ENCODE assay signal across 8 cellular contexts in the genomic region with DNA sequence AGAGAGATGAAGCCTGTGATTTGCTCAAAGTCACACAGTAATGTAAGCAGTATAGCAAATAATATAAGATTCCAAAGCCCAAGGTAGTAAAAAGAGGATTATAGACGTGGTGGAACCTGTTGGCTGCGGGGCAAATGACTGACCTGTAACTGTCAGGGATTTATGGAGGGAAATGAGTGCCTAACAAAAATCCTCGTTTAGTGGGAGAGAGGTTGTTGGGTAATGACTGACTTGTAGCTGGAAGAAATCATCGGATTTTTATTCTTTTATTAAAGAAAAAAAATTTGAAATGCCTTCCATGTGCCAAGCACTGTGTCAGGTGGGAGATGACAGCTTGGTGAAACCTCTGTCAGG. TPM values are rescaled to one million over a fixed set of nuclear protein-coding genes. Genes with fewer than 3 reads are reported as not detected.
A peak's percentile ranks its signal among the peaks of the same experiment; 100 is the strongest.
DNase-seq lines count a peak whose midpoint lies in the region; ATAC-seq and TF ChIP-seq lines count a peak whose summit lies in the region.

No MANE protein-coding gene starts in this region.

- peak; percentile 37 for ATAC-seq in left colon
- no peak for ATAC-seq in HG03175 (IDR thresholded peaks at IDR 0.05; ENCODE audit: unreplicated experiment)
- no peak for ATAC-seq in HG03439 (IDR thresholded peaks at IDR 0.05; ENCODE audit: unreplicated experiment)

- no peak for DNase-seq in activated CD4-positive, alpha-beta T cell treated with anti-CD3 and anti-CD28 coated beads, Interleukin-2, amount 10 ng/mL, durations not matched to agents 24 days and 14 days
- DNase-seq in activated CD4-positive, alpha-beta T cell treated with anti-CD3 and anti-CD28 coated beads, Interleukin-2, amount 50 U/mL, for 48 hours = no peak
- DNase-seq in left colon = no peak
- no peak for DNase-seq in testis
- DNase-seq in retina = no peak

- peaks cover 24% of the 10 kb centered on the region for H3K36me3 Mint-ChIP-seq in activated CD4-positive, alpha-beta T cell treated with anti-CD3 and anti-CD28 coated beads, Interleukin-2, amount 10 ng/mL, durations not matched to agents 24 days and 14 days (ENCODE audit: low read depth)

- no peaks in the 10 kb centered on the region for H3K27me3 Mint-ChIP-seq in activated CD4-positive, alpha-beta T cell treated with anti-CD3 and anti-CD28 coated beads, Interleukin-2, amount 10 ng/mL, durations not matched to agents 24 days and 14 days

- peak overlapping the region; percentile 86 for H3K4me3 Mint-ChIP-seq in activated CD4-positive, alpha-beta T cell treated with anti-CD3 and anti-CD28 coated beads, Interleukin-2, amount 10 ng/mL, durations not matched to agents 24 days and 14 days

- H3K4me3 ChIP-seq in testis = peak overlapping the region; percentile 63 to 68

- WGBS in testis, 2 donors = 7 to 10% methylated on average over 4 of the region's 4 CpGs

- H3K4me1 Mint-ChIP-seq in activated CD4-positive, alpha-beta T cell treated with anti-CD3 and anti-CD28 coated beads, Interleukin-2, amount 10 ng/mL, durations not matched to agents 24 days and 14 days = peaks cover 17% of the 10 kb centered on the region

- intact Hi-C loops in activated CD4-positive, alpha-beta T cell treated with anti-CD3 and anti-CD28 coated beads, Interleukin-2, amount 10 ng/mL, durations not matched to agents 24 days and 14 days (cut with micrococcal nuclease) = loop anchor here (1.0 kb wide), 8 partner anchors 8 to 922 kb away; partner anchors contain the start of genes MED19, SELENOH, SLC43A3 and TIMM10
- intact Hi-C loops in left colon (cut with DNase I, micrococcal nuclease) = no loop called here
- intact Hi-C loops in testis (cut with DNase I; ENCODE audit: low total_unique reads) = no loop called here

- H3K9me3 ChIP-seq in testis = no peaks in the 10 kb centered on the region

- no peaks in the 10 kb centered on the region for H3K36me3 ChIP-seq in testis (ENCODE audit: low read depth, missing control alignments)

- no peak for TF ChIP-seq POLR2A in testis (IDR thresholded peaks at IDR 0.05)

- no peak for TF ChIP-seq CTCF in testis (IDR thresholded peaks at IDR 0.05)

- H3K27ac ChIP-seq in angular gyrus (ENCODE audit: low read depth, low read length) = peak overlapping the region; percentile 97
- H3K27ac ChIP-seq in testis = peak overlapping the region; percentile 72 to 91

- H3K27ac Mint-ChIP-seq in activated CD4-positive, alpha-beta T cell treated with anti-CD3 and anti-CD28 coated beads, Interleukin-2, amount 10 ng/mL, durations not matched to agents 24 days and 14 days = peak overlapping the region; percentile 88

- H3K27me3 ChIP-seq in testis = no peaks in the 10 kb centered on the region

- no peaks in the 10 kb centered on the region for H3K9me3 Mint-ChIP-seq in activated CD4-positive, alpha-beta T cell treated with anti-CD3 and anti-CD28 coated beads, Interleukin-2, amount 10 ng/mL, durations not matched to agents 24 days and 14 days

- peaks cover 7% of the 10 kb centered on the region for H3K4me1 ChIP-seq in testis

RNA-seq across cellular contexts. Expression of gene CLP1, which starts 0.6 kb away (rescaled TPM):
- total RNA-seq in activated CD4-positive, alpha-beta T cell treated with anti-CD3 and anti-CD28 coated beads, Interleukin-2, amount 10 ng/mL, durations not matched to agents 24 days and 14 days = 18.5 and 19.8 TPM in 2 replicates
- total RNA-seq in left colon (10 to 100 TPM; 11.4 to 11.8 TPM), testis (10 to 100 TPM; 15.5 to 19.8 TPM)
- polyA plus RNA-seq in testis (ENCODE audit: insufficient read depth, low read depth, low replicate concordance) = 14.4 TPM

RNA-seq across cellular contexts. Expression of gene YPEL4, which starts 7.2 kb away (rescaled TPM):
- 0.40 and 0.47 TPM in 2 replicates for total RNA-seq in activated CD4-positive, alpha-beta T cell treated with anti-CD3 and anti-CD28 coated beads, Interleukin-2, amount 10 ng/mL, durations not matched to agents 24 days and 14 days
- total RNA-seq in left colon (1 to 10 TPM in 1 of 2 donors, under 1 TPM in 1; 0.58 to 1.2 TPM), testis (1 to 10 TPM; 1.4 to 3.4 TPM)
- polyA plus RNA-seq in testis (ENCODE audit: insufficient read depth, low read depth, low replicate concordance) = 4.2 TPM

RNA-seq across cellular contexts. Expression of gene ZDHHC5, which starts 11.0 kb away (rescaled TPM):
- total RNA-seq in activated CD4-positive, alpha-beta T cell treated with anti-CD3 and anti-CD28 coated beads, Interleukin-2, amount 10 ng/mL, durations not matched to agents 24 days and 14 days = 78.4 and 80.9 TPM in 2 replicates
- 10 to 100 TPM; 74.4 to 90.6 TPM for total RNA-seq in left colon
- 10 to 100 TPM; 75.4 to 79.8 TPM for total RNA-seq in testis
- polyA plus RNA-seq in testis (ENCODE audit: insufficient read depth, low read depth, low replicate concordance) = 124 TPM

RNA-seq across cellular contexts. Expression of gene MED19, which starts 55.1 kb away (rescaled TPM):
- 13.9 and 15.6 TPM in 2 replicates for total RNA-seq in activated CD4-positive, alpha-beta T cell treated with anti-CD3 and anti-CD28 coated beads, Interleukin-2, amount 10 ng/mL, durations not matched to agents 24 days and 14 days
- 10 to 100 TPM; 10.4 to 12.1 TPM for total RNA-seq in left colon
- total RNA-seq in testis = 10 to 100 TPM; 49.9 to 52.3 TPM
- 48.3 TPM for polyA plus RNA-seq in testis (ENCODE audit: insufficient read depth, low read depth, low replicate concordance)

RNA-seq across cellular contexts. Expression of gene TMX2, which starts 55.5 kb away (rescaled TPM):
- 99.0 and 99.2 TPM in 2 replicates for total RNA-seq in activated CD4-positive, alpha-beta T cell treated with anti-CD3 and anti-CD28 coated beads, Interleukin-2, amount 10 ng/mL, durations not matched to agents 24 days and 14 days
- total RNA-seq in left colon (100 to 1,000 TPM in 1 of 2 donors, 10 to 100 TPM in 1; 93.4 to 132 TPM), testis (10 to 100 TPM; 73.3 to 85.9 TPM)
- 88.6 TPM for polyA plus RNA-seq in testis (ENCODE audit: insufficient read depth, low read depth, low replicate concordance)
